Comparison of ENCODE assay signal across 14 cellular contexts in the genomic region with DNA sequence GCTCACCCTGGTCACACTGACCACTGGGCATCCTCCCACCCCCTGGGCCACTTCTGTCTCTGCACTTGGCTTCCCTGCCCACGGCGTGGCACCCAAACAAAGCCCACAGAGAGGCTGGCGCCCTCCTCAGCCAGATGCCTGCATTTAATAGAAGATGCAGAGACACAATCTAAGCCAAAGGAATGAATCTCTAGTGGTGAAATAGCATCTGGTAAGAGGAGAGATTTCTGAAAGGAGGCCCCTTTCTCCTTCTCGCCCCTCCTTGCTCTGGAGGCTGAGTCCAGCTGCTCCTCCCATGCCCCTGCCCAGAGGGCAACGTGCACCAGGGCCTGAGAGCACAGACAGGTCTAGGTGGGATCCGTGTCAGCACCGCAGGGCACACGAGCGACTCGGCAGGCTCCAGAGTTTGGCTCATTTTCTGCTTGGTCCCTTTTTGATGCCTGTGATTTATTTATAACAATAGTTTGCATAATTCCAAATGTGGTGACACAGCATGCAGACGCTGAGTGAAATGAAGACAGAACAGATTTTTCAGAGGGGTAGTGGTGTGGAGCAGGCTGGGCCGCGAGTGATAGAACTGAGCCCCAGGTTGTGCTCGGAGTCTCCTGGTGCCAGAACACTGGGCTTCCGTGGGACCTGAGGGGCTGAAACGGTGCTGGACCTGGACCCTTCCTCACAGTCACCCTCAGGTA.
DNase-seq lines count a peak whose midpoint lies in the region; ATAC-seq and TF ChIP-seq lines count a peak whose summit lies in the region.
"Had no signal": no experiment of that assay in that cellular context is flagged by ENCODE, and none has a peak within 500 bp of the region (broad histone marks: within the 10 kb centered on the region; RNA-seq: fewer than 3 reads in every experiment).

No MANE protein-coding gene starts in this region.

- H3K9me3 Mint-ChIP-seq in memory B cell (no peaks in the 10 kb centered on the region), mesothelial cell of epicardium (peaks cover 1% of the 10 kb centered on the region)
- H3K9me3 Mint-ChIP-seq: activated naive CD4-positive, alpha-beta T cell treated with anti-CD3 and anti-CD28 coated beads, Interleukin-2, amount 50 U/mL, for 72 hours had no signal

- H3K4me3 ChIP-seq in BLaER1, result peak overlapping the region; percentile 11; the same call in 1 of the 2 replicates

- ATAC-seq in GM18909 (IDR thresholded peaks at IDR 0.05; ENCODE audit: poor library complexity, unreplicated experiment) (peak; percentile 4), memory B cell (ENCODE audit: low read depth) (peak; percentile 59), HG03520 (IDR thresholded peaks at IDR 0.05; ENCODE audit: unreplicated experiment) (no peak)
- ATAC-seq: activated naive CD4-positive, alpha-beta T cell treated with anti-CD3 and anti-CD28 coated beads, Interleukin-2, amount 50 U/mL, for 72 hours had no signal

- peak overlapping the region; percentile 53; the same call in 1 of the 2 replicates for H3K9ac ChIP-seq in BLaER1

- H3K9me3 ChIP-seq in BLaER1, result no peaks in the 10 kb centered on the region
- H3K9me3 ChIP-seq: neutrophil had no signal

- peak; percentile 28; the same call in 1 of the 2 replicates for TF ChIP-seq CTCF in VCaP (conservative IDR thresholded peaks at IDR 0.05)
- TF ChIP-seq CTCF in mesothelial cell of epicardium (IDR thresholded peaks at IDR 0.05; ENCODE audit: unreplicated experiment), result no peak

- peak overlapping the region; percentile 88 for H3K4me2 ChIP-seq in BLaER1

- peak overlapping the region; percentile 41 for H3K27ac ChIP-seq in BLaER1
- peak overlapping the region; percentile 85 for H3K27ac ChIP-seq in VCaP
- H3K27ac ChIP-seq: neutrophil had no signal

- DNase-seq in memory B cell (ENCODE audit: low spot score in 2 of 2), result no peak
- no peak for DNase-seq in T-helper 2 cell
- DNase-seq in mesothelial cell of epicardium (ENCODE audit: low spot score in 2 of 2, unreplicated experiment in 2 of 2), result no peak
- no peak for DNase-seq in activated CD4-positive, alpha-beta T cell treated with anti-CD3 and anti-CD28 coated beads for 4 hours
- DNase-seq: activated CD4-positive, alpha-beta T cell treated with anti-CD3 and anti-CD28 coated beads for 48 hours; kidney glomerular epithelial cell; NCI-H446; SIG-M5 had no signal

- H3K27me3 ChIP-seq in BLaER1, result no peaks in the 10 kb centered on the region

- no peak overlapping the region for H3K27ac Mint-ChIP-seq in memory B cell
- no peak overlapping the region for H3K27ac Mint-ChIP-seq in mesothelial cell of epicardium
- H3K27ac Mint-ChIP-seq: activated naive CD4-positive, alpha-beta T cell treated with anti-CD3 and anti-CD28 coated beads, Interleukin-2, amount 50 U/mL, for 72 hours had no signal

- peaks cover 34% of the 10 kb centered on the region for H3K4me1 ChIP-seq in BLaER1

- peaks cover 16% of the 10 kb centered on the region for H3K4me1 Mint-ChIP-seq in memory B cell
- H3K4me1 Mint-ChIP-seq in mesothelial cell of epicardium, result peaks cover 29% of the 10 kb centered on the region

- H3K4me3 Mint-ChIP-seq in memory B cell (peak overlapping the region; percentile 2), mesothelial cell of epicardium (no peak overlapping the region)

- no peaks in the 10 kb centered on the region for H4K20me1 ChIP-seq in BLaER1

- H3K36me3 ChIP-seq in BLaER1, result no peaks in the 10 kb centered on the region
- H3K36me3 ChIP-seq: neutrophil had no signal

- H3K36me3 Mint-ChIP-seq in memory B cell (no peaks in the 10 kb centered on the region), mesothelial cell of epicardium (no peaks in the 10 kb centered on the region)

- peaks cover 8% of the 10 kb centered on the region for H3K27me3 Mint-ChIP-seq in memory B cell
- H3K27me3 Mint-ChIP-seq in mesothelial cell of epicardium (ENCODE audit: low read depth), result no peaks in the 10 kb centered on the region
